In genomic region chr3:168260859-168261258, GRCh38 we compare ENCODE assay signal across 16 cellular contexts.
A peak's percentile ranks its signal among the peaks of the same experiment; 100 is the strongest.
DNase-seq lines count a peak whose midpoint lies in the region; ATAC-seq lines count a peak whose summit lies in the region.
"Had no signal": no experiment of that assay in that cellular context is flagged by ENCODE, and none has a peak within 500 bp of the region (broad histone marks: within the 10 kb centered on the region; RNA-seq: fewer than 3 reads in every experiment).

No MANE protein-coding gene starts in this region.

- ATAC-seq in GM19351 (IDR thresholded peaks at IDR 0.05; ENCODE audit: unreplicated experiment) (peak; percentile 50), GM21737 (IDR thresholded peaks at IDR 0.05; ENCODE audit: unreplicated experiment) (peak; percentile 77), HG03097 (IDR thresholded peaks at IDR 0.05; ENCODE audit: low FRiP score, unreplicated experiment) (peak; percentile 81), HG03565 (IDR thresholded peaks at IDR 0.05; ENCODE audit: unreplicated experiment) (no peak)
- ATAC-seq: activated naive CD4-positive, alpha-beta T cell treated with anti-CD3 and anti-CD28 coated beads, Interleukin-2, amount 50 U/mL, for 72 hours; HCT116; left cardiac atrium had no signal

- DNase-seq in MV-4-11 (lab: John Stamatoyannopoulos, UW) (no peak), NCI-H1417 (lab: John Stamatoyannopoulos, UW) (no peak), posterior cingulate gyrus (no peak)
- DNase-seq: activated CD4-positive, alpha-beta T cell treated with anti-CD3 and anti-CD28 coated beads, Interleukin-2, amount 50 U/mL, for 4 hours; activated T-cell treated with anti-CD3 and anti-CD28 coated beads, Interleukin-2, amount 50 U/mL, for 1 hour; foreskin fibroblast; left cardiac atrium; midbrain; NCI-H1694; NCI-H446 had no signal

- intact Hi-C loops in posterior cingulate gyrus (cut with DNase I), result no loop called here
